ENCODE assay signal across 21 cellular contexts in genomic region chr20:16520154-16520553, GRCh38. TPM values are rescaled to one million over a fixed set of nuclear protein-coding genes. Genes with fewer than 3 reads are reported as not detected.
A peak's percentile ranks its signal among the peaks of the same experiment; 100 is the strongest.
DNase-seq lines count a peak whose midpoint lies in the region; ATAC-seq, FAIRE-seq and TF ChIP-seq lines count a peak whose summit lies in the region.
"Had no signal": no experiment of that assay in that cellular context is flagged by ENCODE, and none has a peak within 500 bp of the region (broad histone marks: within the 10 kb centered on the region; RNA-seq: fewer than 3 reads in every experiment).

No MANE protein-coding gene starts in this region.

- H3K14ac ChIP-seq in H1 (ENCODE audit: insufficient read length) = no peak overlapping the region

- H4K91ac ChIP-seq in H1 (replicated peaks; ENCODE audit: insufficient read length, low read length) = no peak overlapping the region

- TF ChIP-seq POLR2A in H1 (IDR thresholded peaks at IDR 0.05; ENCODE audit: control extremely low read depth in 1 of 2, low read depth in 2 of 2, low read length in 2 of 2) (no peak), right lobe of liver (IDR thresholded peaks at IDR 0.05) (no peak)

- no peak overlapping the region for H2BK20ac ChIP-seq in H1 (ENCODE audit: low read length)

- H3K18ac ChIP-seq in H1 (ENCODE audit: extremely low read depth, low read length) = no peak overlapping the region; the same call in 1 of the 2 replicates

- H4K8ac ChIP-seq in H1 (ENCODE audit: extremely low read depth, insufficient read depth, low read length) = no peak overlapping the region

- FAIRE-seq in H1 (lab: Jason Lieb, UNC) = no peak
- FAIRE-seq: D721Med, GM18507 had no signal

- peaks cover 25% of the 10 kb centered on the region for H3K36me3 Mint-ChIP-seq in neural progenitor cell

- no peak overlapping the region for H3K4ac ChIP-seq in H1 (replicated peaks; ENCODE audit: insufficient read length, low read depth, low read length)

- POLR2A ChIA-PET in H1 (lab: Charles Lee; ENCODE audit: partially characterized antibody) = no interaction called here

- no peaks in the 10 kb centered on the region for H3K27me3 ChIP-seq in BLaER1 treated with 17β-estradiol and CSF1 and Interleukin-3, amounts not matched to agents 10 nM and 100 nM
- no peaks in the 10 kb centered on the region for H3K27me3 ChIP-seq in HUES64 (ENCODE audit: insufficient read depth, low read length)
- no peaks in the 10 kb centered on the region for H3K27me3 ChIP-seq in H1 (replicated peaks in 1 of 4; ENCODE audit: control insufficient read depth in 3 of 4, extremely low read depth in 1 of 4, insufficient read depth in 3 of 4, low read length in 3 of 4)
- H3K27me3 ChIP-seq in neural progenitor cell = no peaks in the 10 kb centered on the region
- no peaks in the 10 kb centered on the region for H3K27me3 ChIP-seq in right lobe of liver

- no peak for TF ChIP-seq CTCF in H1 (IDR thresholded peaks at IDR 0.05; ENCODE audit: control extremely low read depth in 1 of 3, insufficient read depth in 1 of 3, low read depth in 1 of 3, low read length in 3 of 3)
- TF ChIP-seq CTCF in neural progenitor cell (IDR thresholded peaks at IDR 0.05) = no peak
- TF ChIP-seq CTCF in right lobe of liver (IDR thresholded peaks at IDR 0.05) = no peak

- H3K56ac ChIP-seq in H1 (replicated peaks; ENCODE audit: insufficient read length, low read depth, low read length) = no peak overlapping the region

- H3K4me3 Mint-ChIP-seq in neural progenitor cell = no peak overlapping the region
- H3K4me3 Mint-ChIP-seq: B cell; CD4-positive, CD25-positive, alpha-beta regulatory T cell had no signal

- no peaks in the 10 kb centered on the region for H3K79me2 ChIP-seq in H1 (ENCODE audit: control insufficient read depth in 1 of 2, insufficient read depth in 2 of 2, low read length in 2 of 2)
- no peaks in the 10 kb centered on the region for H3K79me2 ChIP-seq in neural progenitor cell (ENCODE audit: low read depth)

- 0 out of 20 replicates have a peak overlapping the region, but pooled peaks of 1 of the 10 experiments have one; percentile 6 for H3K4me3 ChIP-seq in BLaER1 treated with 17β-estradiol and CSF1 and Interleukin-3, amounts not matched to agents 10 nM and 100 nM
- H3K4me3 ChIP-seq in HUES64 (ENCODE audit: low read length) = no peak overlapping the region
- no peak overlapping the region for H3K4me3 ChIP-seq in H1 (ENCODE audit: extremely low read depth in 1 of 4, insufficient read depth in 2 of 4, low read depth in 3 of 4, low read length in 4 of 4)
- H3K4me3 ChIP-seq in neural progenitor cell = no peak overlapping the region
- H3K4me3 ChIP-seq in right lobe of liver = no peak overlapping the region
- H3K4me3 ChIP-seq: PC-9 had no signal

- DNase-seq in H1 (ENCODE audit: low read depth in 1 of 2, low spot score in 2 of 2) = no peak
- DNase-seq in neural progenitor cell (ENCODE audit: low spot score) = peak; percentile 50
- DNase-seq in NCI-H774 (lab: John Stamatoyannopoulos, UW) = no peak
- no peak for DNase-seq in NCI-H1105 treated with DMSO at 0.1 percent for 48 hours (lab: John Stamatoyannopoulos, UW)
- no peak for DNase-seq in right lobe of liver
- DNase-seq: CD4-positive, CD25-positive, alpha-beta regulatory T cell; H7; KBM-7; MV-4-11; NCI-H1105; NCI-H1694; NCI-H2081 treated with DMSO at 0.1 percent for 48 hours; NCI-H526; PC-9; RPMI8226; SHP77 treated with DMSO at 0.1 percent for 48 hours had no signal

- CTCF ChIA-PET in H1 (lab: Charles Lee; ENCODE audit: partially characterized antibody) = interaction anchor here (1.0 to 1.2 kb wide), 3 partner anchors 13 to 242 kb away, joined by 3 to 4 read pairs (median 3); no protein-coding TSS in a partner anchor

- no peaks in the 10 kb centered on the region; the same call in 1 of the 2 replicates for H3K23me2 ChIP-seq in H1 (ENCODE audit: low read depth, low read length)

- peak overlapping the region in 8 of 11 experiments; percentile 31 to 75 (median 46); a peak in 14 of 22 replicates for H3K27ac ChIP-seq in BLaER1 treated with 17β-estradiol and CSF1 and Interleukin-3, amounts not matched to agents 10 nM and 100 nM
- 0 out of 2 replicates have a peak overlapping the region, but pooled peaks have one; percentile 13 for H3K27ac ChIP-seq in HUES64 (ENCODE audit: low read depth, low read length)
- no peak overlapping the region for H3K27ac ChIP-seq in H1 (ENCODE audit: low read depth, low read length)
- no peak overlapping the region for H3K27ac ChIP-seq in neural progenitor cell
- H3K27ac ChIP-seq in right lobe of liver = no peak overlapping the region
- H3K27ac ChIP-seq: PC-9 had no signal

- no peak overlapping the region for H4K5ac ChIP-seq in H1 (ENCODE audit: insufficient read length, low read depth, low read length)

- no peak overlapping the region for H2BK5ac ChIP-seq in H1 (ENCODE audit: low read depth, low read length)

- H3K9me3 ChIP-seq in BLaER1 treated with 17β-estradiol and CSF1 and Interleukin-3, amounts not matched to agents 10 nM and 100 nM (replicated peaks in 1 of 11) = peaks cover 21 to 52% (median 40%) of the 10 kb centered on the region in 11 experiments
- H3K9me3 ChIP-seq in HUES64 (ENCODE audit: insufficient read depth, low read depth, low read length) = no peaks in the 10 kb centered on the region
- H3K9me3 ChIP-seq in H1 (ENCODE audit: insufficient read depth in 2 of 2, low read depth in 1 of 2, low read length in 1 of 2) = no peaks in the 10 kb centered on the region
- no peaks in the 10 kb centered on the region for H3K9me3 ChIP-seq in neural progenitor cell (ENCODE audit: low read depth)
- no peaks in the 10 kb centered on the region for H3K9me3 ChIP-seq in right lobe of liver

- peaks cover 26 to 61% (median 53%) of the 10 kb centered on the region in 10 experiments for H3K4me1 ChIP-seq in BLaER1 treated with 17β-estradiol and CSF1 and Interleukin-3, amounts not matched to agents 10 nM and 100 nM
- H3K4me1 ChIP-seq in HUES64 (ENCODE audit: insufficient read depth, low read length) (peaks cover 10% of the 10 kb centered on the region), H1 (replicated peaks in 1 of 4; ENCODE audit: control insufficient read depth in 3 of 4, insufficient read depth in 4 of 4, low read length in 3 of 4) (peaks cover 0 to 4% (median 2%) of the 10 kb centered on the region in 4 experiments; a peak in 4 of 7 replicates), neural progenitor cell (peaks cover 9% of the 10 kb centered on the region), right lobe of liver (no peaks in the 10 kb centered on the region)

- no peak overlapping the region for H2BK120ac ChIP-seq in H1 (replicated peaks; ENCODE audit: low read depth, low read length)

- H2BK15ac ChIP-seq in H1 (ENCODE audit: low read length) = no peak overlapping the region

- WGBS in HUES64 = 71% methylated on average over 5 of the region's 5 CpGs
- 66% methylated on average over 4 of the region's 5 CpGs; no CpG with 5 or more reads in 1 of the 2 experiments for WGBS in H1 (ENCODE audit: extremely low coverage in 1 of 2, insufficient coverage in 1 of 2, insufficient read length in 1 of 2, insufficient replicate concordance in 2 of 2, low coverage in 1 of 2, low lambda C conversion rate in 2 of 2, missing lambda C conversion rate in 1 of 2), 2 experiments
- WGBS in right lobe of liver (ENCODE audit: insufficient coverage, low coverage, low lambda C conversion rate, missing lambda C conversion rate) = 90% methylated on average over 2 of the region's 5 CpGs

- H3K23ac ChIP-seq in H1 (ENCODE audit: insufficient read length) = no peak overlapping the region

- peaks cover 12% of the 10 kb centered on the region for H3K4me1 Mint-ChIP-seq in neural progenitor cell

- peak overlapping the region; percentile 80; the same call in 1 of the 2 replicates for H2BK12ac ChIP-seq in H1 (ENCODE audit: low read depth, low read length)

- H3K79me1 ChIP-seq in H1 (ENCODE audit: low read depth, low read length) = no peaks in the 10 kb centered on the region

- no peak overlapping the region for H3K27ac Mint-ChIP-seq in neural progenitor cell
- H3K27ac Mint-ChIP-seq: B cell had no signal

- H3K9ac ChIP-seq in BLaER1 treated with 17β-estradiol and CSF1 and Interleukin-3, amounts not matched to agents 10 nM and 100 nM = peak overlapping the region in 6 of 11 experiments; percentile 22 to 53 (median 30); a peak in 6 of 22 replicates
- H3K9ac ChIP-seq in HUES64 (ENCODE audit: low read depth, low read length) (0 out of 2 replicates have a peak overlapping the region, but pooled peaks have one; percentile 26), H1 (replicated peaks in 1 of 4; ENCODE audit: extremely low read depth in 1 of 4, low read depth in 3 of 4, low read length in 3 of 4) (no peak overlapping the region), neural progenitor cell (no peak overlapping the region)

- no peak overlapping the region for H2AFZ ChIP-seq in H1 (ENCODE audit: low read length)
- H2AFZ ChIP-seq in neural progenitor cell (replicated peaks) = no peak overlapping the region
- H2AFZ ChIP-seq: PC-9 had no signal

- peaks cover 5 to 65% (median 18%) of the 10 kb centered on the region in 11 experiments for H3K36me3 ChIP-seq in BLaER1 treated with 17β-estradiol and CSF1 and Interleukin-3, amounts not matched to agents 10 nM and 100 nM
- no peaks in the 10 kb centered on the region for H3K36me3 ChIP-seq in HUES64 (ENCODE audit: insufficient read depth, low read length)
- H3K36me3 ChIP-seq in H1 (ENCODE audit: control insufficient read depth in 2 of 4, insufficient read depth in 4 of 4, low read length in 3 of 4) = no peaks in the 10 kb centered on the region
- no peaks in the 10 kb centered on the region for H3K36me3 ChIP-seq in neural progenitor cell
- H3K36me3 ChIP-seq in right lobe of liver = no peaks in the 10 kb centered on the region

- intact Hi-C loops in right lobe of liver (cut with DNase I) = no loop called here

- no peak for TF ChIP-seq RAD21 in H1 (IDR thresholded peaks at IDR 0.05 in 1 of 2, conservative IDR thresholded peaks at IDR 0.05 in 1 of 2; ENCODE audit: low read depth in 2 of 2, low read length in 2 of 2)

- peaks cover 2% of the 10 kb centered on the region for H3K27me3 Mint-ChIP-seq in neural progenitor cell (ENCODE audit: insufficient read depth, low read depth)
- H3K27me3 Mint-ChIP-seq: B cell; CD4-positive, CD25-positive, alpha-beta regulatory T cell had no signal

- H3K4me2 ChIP-seq in BLaER1 treated with 17β-estradiol and CSF1 and Interleukin-3, amounts not matched to agents 10 nM and 100 nM = peak overlapping the region in 10 of 11 experiments; percentile 29 to 90 (median 84); a peak in 19 of 22 replicates
- H3K4me2 ChIP-seq in H1 (ENCODE audit: insufficient read depth in 1 of 2, low read depth in 2 of 2, low read length in 2 of 2) (no peak overlapping the region; a peak in 1 of 4 replicates), neural progenitor cell (peak overlapping the region; percentile 31)
- H3K4me2 ChIP-seq: PC-9 had no signal

- no peaks in the 10 kb centered on the region for H3F3A ChIP-seq in neural progenitor cell (ENCODE audit: low read depth)

- TF ChIP-seq EP300 in H1 (IDR thresholded peaks at IDR 0.05; ENCODE audit: borderline replicate concordance in 1 of 2, low read depth in 2 of 2, low read length in 2 of 2) = no peak

- no peak overlapping the region for H2AK5ac ChIP-seq in H1 (ENCODE audit: low read depth, low read length)

- ATAC-seq in right lobe of liver = no peak

- no peaks in the 10 kb centered on the region for H4K20me1 ChIP-seq in BLaER1 treated with 17β-estradiol and CSF1 and Interleukin-3, amounts not matched to agents 10 nM and 100 nM
- no peaks in the 10 kb centered on the region for H4K20me1 ChIP-seq in H1 (replicated peaks in 1 of 2; ENCODE audit: control insufficient read depth in 1 of 2, insufficient read depth in 2 of 2, low read length in 2 of 2)
- no peaks in the 10 kb centered on the region for H4K20me1 ChIP-seq in neural progenitor cell (ENCODE audit: low read depth)

- peaks cover 17% of the 10 kb centered on the region for H3K9me3 Mint-ChIP-seq in neural progenitor cell

RNA-seq across cellular contexts. Expression of gene KIF16B, which starts 53.1 kb away (rescaled TPM):
- 5.8 TPM for polyA plus RNA-seq in HUES64 (2013, experiment 1 of 2)
- polyA plus RNA-seq in HUES64 (2013, experiment 2 of 2) = 6.5 TPM
- total RNA-seq in H1 (2021; fragmentation: NEBNext Ultra II Directional; extraction: Animal tissue kit (Norgen Biotek cat#: 25700)) = 9.2 TPM in 2 replicates
- polyA plus RNA-seq in H1 (2011; rRNA removed) = 2.6 and 3.0 TPM in 2 replicates
- polyA plus RNA-seq in H1 (2011; cell fraction: cytosol; rRNA removed) = 4.2 TPM
- 5.1 TPM for polyA plus RNA-seq in H1 (2011; cell fraction: nucleus; rRNA removed)
- 5.1 to 6.0 TPM (median 5.6 TPM) in 4 replicates for polyA plus RNA-seq in H1 (2012, experiment 1 of 2)
- 0.24 TPM for polyA plus RNA-seq in H1 (2012, experiment 2 of 2)
- 4.7 TPM for polyA plus RNA-seq in H1 (2013, experiment 1 of 2)
- 4.2 TPM for polyA plus RNA-seq in H1 (2013, experiment 2 of 2)
- polyA minus RNA-seq in H1 (2011; rRNA and poly(A)+ RNA removed) = 7.3 and 9.8 TPM in 2 replicates
- polyA minus RNA-seq in H1 (2011; cell fraction: cytosol; rRNA and poly(A)+ RNA removed) = 4.0 TPM
- polyA minus RNA-seq in H1 (2011; cell fraction: nucleus; rRNA and poly(A)+ RNA removed) = 17.2 TPM
- 10.6 and 15.5 TPM in 2 replicates for total RNA-seq in neural progenitor cell (ENCODE audit: low replicate concordance)
- total RNA-seq in right lobe of liver = 10 to 100 TPM in 5 of 6 experiments, 1 to 10 TPM in 1; 8.4 to 15.9 (median 11.7) TPM

Comparison
In these comparisons a context has a peak if more than half of its experiments do, and no peak if none do; other contexts are left out.
1. H3K27ac ChIP-seq: peak in BLaER1 treated with 17β-estradiol and CSF1 and Interleukin-3, amounts not matched to agents 10 nM and 100 nM (8 of 11) and HUES64 (single experiment); none in H1 (single experiment), neural progenitor cell (single experiment) and right lobe of liver (0 of 3).
2. H3K4me2 ChIP-seq: peak in BLaER1 treated with 17β-estradiol and CSF1 and Interleukin-3, amounts not matched to agents 10 nM and 100 nM (10 of 11) and neural progenitor cell (single experiment); none in H1 (0 of 2).
3. H3K9ac ChIP-seq: peak in BLaER1 treated with 17β-estradiol and CSF1 and Interleukin-3, amounts not matched to agents 10 nM and 100 nM (6 of 11) and HUES64 (single experiment); none in H1 (0 of 4) and neural progenitor cell (single experiment).